1 cellular context compared by ENCODE assay signal in the genomic region with DNA sequence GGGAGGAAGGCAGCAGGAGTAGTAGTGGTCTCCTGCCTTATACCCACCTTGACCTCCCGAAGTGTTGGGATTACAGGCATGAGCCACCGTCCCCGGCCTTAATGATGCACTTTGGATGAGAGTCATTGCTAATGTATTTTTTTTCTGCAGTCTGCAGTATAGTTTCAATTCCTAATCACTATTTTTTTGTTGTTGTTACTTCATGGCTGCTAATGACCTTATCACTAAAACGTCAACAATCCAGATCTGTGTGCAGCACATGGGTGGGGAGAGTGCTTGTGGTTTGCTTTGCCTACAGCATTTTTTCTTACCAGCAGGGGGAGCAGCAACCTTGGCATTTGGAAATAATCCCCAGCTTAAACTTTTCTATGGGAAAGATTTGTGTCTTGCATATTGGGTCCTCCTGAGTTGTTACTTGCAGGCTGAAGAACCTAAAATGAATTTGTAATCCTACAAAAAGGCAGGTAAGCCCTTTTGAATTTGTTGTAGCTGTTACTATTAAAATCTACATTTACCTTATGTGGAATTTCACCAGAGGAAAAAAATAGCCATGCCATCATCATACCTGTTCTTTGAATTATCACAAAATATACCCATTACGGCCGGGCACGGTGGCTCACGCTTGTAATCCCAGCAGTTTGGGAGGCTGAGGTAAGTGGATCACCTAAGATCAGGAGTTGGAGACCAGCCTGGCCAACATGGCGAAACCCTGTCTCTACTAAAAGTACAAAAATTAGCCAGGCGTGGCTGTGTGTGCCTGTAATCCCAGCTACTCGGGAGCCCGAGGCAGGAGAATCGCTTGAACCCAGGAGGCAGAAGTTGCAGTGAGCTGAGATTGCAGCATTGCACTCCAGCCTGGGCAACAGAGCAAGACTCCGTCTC.
A peak's percentile ranks its signal among the peaks of the same experiment; 100 is the strongest.
TF ChIP-seq lines count a peak whose summit lies in the region.

No MANE protein-coding gene starts in this region.

TF ChIP-seq in GM12878, 131 proteins besides CTCF, POLR2A, EP300 and RAD21 (continued from another document):
- TF ChIP-seq, protein P1, sequence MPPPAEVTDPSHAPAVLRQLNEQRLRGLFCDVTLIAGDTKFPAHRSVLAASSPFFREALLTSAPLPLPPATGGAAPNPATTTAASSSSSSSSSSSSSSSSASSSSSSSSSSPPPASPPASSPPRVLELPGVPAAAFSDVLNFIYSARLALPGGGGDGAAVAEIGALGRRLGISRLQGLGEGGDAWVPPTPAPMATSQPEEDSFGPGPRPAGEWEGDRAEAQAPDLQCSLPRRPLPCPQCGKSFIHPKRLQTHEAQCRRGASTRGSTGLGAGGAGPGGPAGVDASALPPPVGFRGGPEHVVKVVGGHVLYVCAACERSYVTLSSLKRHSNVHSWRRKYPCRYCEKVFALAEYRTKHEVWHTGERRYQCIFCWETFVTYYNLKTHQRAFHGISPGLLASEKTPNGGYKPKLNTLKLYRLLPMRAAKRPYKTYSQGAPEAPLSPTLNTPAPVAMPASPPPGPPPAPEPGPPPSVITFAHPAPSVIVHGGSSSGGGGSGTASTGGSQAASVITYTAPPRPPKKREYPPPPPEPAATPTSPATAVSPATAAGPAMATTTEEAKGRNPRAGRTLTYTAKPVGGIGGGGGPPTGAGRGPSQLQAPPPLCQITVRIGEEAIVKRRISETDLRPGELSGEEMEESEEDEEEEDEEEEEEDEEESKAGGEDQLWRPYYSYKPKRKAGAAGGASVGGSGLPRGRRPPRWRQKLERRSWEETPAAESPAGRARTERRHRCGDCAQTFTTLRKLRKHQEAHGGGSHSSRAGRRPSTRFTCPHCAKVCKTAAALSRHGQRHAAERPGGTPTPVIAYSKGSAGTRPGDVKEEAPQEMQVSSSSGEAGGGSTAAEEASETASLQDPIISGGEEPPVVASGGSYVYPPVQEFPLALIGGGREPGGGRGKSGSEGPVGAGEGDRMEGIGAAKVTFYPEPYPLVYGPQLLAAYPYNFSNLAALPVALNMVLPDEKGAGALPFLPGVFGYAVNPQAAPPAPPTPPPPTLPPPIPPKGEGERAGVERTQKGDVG (CRISPR knock-in tag; IDR thresholded peaks at IDR 0.05) = no peak
- TF ChIP-seq, protein P2, sequence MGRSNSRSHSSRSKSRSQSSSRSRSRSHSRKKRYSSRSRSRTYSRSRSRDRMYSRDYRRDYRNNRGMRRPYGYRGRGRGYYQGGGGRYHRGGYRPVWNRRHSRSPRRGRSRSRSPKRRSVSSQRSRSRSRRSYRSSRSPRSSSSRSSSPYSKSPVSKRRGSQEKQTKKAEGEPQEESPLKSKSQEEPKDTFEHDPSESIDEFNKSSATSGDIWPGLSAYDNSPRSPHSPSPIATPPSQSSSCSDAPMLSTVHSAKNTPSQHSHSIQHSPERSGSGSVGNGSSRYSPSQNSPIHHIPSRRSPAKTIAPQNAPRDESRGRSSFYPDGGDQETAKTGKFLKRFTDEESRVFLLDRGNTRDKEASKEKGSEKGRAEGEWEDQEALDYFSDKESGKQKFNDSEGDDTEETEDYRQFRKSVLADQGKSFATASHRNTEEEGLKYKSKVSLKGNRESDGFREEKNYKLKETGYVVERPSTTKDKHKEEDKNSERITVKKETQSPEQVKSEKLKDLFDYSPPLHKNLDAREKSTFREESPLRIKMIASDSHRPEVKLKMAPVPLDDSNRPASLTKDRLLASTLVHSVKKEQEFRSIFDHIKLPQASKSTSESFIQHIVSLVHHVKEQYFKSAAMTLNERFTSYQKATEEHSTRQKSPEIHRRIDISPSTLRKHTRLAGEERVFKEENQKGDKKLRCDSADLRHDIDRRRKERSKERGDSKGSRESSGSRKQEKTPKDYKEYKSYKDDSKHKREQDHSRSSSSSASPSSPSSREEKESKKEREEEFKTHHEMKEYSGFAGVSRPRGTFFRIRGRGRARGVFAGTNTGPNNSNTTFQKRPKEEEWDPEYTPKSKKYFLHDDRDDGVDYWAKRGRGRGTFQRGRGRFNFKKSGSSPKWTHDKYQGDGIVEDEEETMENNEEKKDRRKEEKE (IDR thresholded peaks at IDR 0.05) = no peak
- no peak for TF ChIP-seq MTA3 (IDR thresholded peaks at IDR 0.05; ENCODE audit: borderline replicate concordance, low read length)
- TF ChIP-seq SUZ12 (IDR thresholded peaks at IDR 0.05; ENCODE audit: unreplicated experiment) = no peak
- no peak for TF ChIP-seq SUPT20H (IDR thresholded peaks at IDR 0.05; ENCODE audit: borderline replicate concordance, control insufficient read depth, low read depth, low read length)
- TF ChIP-seq, protein P3, sequence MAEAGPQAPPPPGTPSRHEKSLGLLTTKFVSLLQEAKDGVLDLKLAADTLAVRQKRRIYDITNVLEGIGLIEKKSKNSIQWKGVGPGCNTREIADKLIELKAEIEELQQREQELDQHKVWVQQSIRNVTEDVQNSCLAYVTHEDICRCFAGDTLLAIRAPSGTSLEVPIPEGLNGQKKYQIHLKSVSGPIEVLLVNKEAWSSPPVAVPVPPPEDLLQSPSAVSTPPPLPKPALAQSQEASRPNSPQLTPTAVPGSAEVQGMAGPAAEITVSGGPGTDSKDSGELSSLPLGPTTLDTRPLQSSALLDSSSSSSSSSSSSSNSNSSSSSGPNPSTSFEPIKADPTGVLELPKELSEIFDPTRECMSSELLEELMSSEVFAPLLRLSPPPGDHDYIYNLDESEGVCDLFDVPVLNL (IDR thresholded peaks at IDR 0.05; ENCODE audit: low read depth, low read length) = no peak
- no peak for TF ChIP-seq TCF12 (IDR thresholded peaks at IDR 0.05; ENCODE audit: low read depth, low read length)
- peak; percentile 55; the same call in 1 of the 2 replicates for TF ChIP-seq IRF4 (IDR thresholded peaks at IDR 0.05; ENCODE audit: low read depth, low read length)
- TF ChIP-seq TAF1 (IDR thresholded peaks at IDR 0.05; ENCODE audit: borderline replicate concordance, low read depth, low read length) = no peak
- no peak for TF ChIP-seq GABPA (IDR thresholded peaks at IDR 0.05; ENCODE audit: low read depth)
- no peak for TF ChIP-seq NR2F1 (conservative IDR thresholded peaks at IDR 0.05)
- TF ChIP-seq, protein P4, sequence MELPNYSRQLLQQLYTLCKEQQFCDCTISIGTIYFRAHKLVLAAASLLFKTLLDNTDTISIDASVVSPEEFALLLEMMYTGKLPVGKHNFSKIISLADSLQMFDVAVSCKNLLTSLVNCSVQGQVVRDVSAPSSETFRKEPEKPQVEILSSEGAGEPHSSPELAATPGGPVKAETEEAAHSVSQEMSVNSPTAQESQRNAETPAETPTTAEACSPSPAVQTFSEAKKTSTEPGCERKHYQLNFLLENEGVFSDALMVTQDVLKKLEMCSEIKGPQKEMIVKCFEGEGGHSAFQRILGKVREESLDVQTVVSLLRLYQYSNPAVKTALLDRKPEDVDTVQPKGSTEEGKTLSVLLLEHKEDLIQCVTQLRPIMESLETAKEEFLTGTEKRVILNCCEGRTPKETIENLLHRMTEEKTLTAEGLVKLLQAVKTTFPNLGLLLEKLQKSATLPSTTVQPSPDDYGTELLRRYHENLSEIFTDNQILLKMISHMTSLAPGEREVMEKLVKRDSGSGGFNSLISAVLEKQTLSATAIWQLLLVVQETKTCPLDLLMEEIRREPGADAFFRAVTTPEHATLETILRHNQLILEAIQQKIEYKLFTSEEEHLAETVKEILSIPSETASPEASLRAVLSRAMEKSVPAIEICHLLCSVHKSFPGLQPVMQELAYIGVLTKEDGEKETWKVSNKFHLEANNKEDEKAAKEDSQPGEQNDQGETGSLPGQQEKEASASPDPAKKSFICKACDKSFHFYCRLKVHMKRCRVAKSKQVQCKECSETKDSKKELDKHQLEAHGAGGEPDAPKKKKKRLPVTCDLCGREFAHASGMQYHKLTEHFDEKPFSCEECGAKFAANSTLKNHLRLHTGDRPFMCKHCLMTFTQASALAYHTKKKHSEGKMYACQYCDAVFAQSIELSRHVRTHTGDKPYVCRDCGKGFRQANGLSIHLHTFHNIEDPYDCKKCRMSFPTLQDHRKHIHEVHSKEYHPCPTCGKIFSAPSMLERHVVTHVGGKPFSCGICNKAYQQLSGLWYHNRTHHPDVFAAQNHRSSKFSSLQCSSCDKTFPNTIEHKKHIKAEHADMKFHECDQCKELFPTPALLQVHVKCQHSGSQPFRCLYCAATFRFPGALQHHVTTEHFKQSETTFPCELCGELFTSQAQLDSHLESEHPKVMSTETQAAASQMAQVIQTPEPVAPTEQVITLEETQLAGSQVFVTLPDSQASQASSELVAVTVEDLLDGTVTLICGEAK (IDR thresholded peaks at IDR 0.05; ENCODE audit: borderline replicate concordance) = no peak
- 0 out of 2 replicates have a peak, but pooled peaks have one; percentile 38 for TF ChIP-seq MEF2A (IDR thresholded peaks at IDR 0.05; ENCODE audit: insufficient read depth, low read depth, low read length)
- TF ChIP-seq, protein P5, sequence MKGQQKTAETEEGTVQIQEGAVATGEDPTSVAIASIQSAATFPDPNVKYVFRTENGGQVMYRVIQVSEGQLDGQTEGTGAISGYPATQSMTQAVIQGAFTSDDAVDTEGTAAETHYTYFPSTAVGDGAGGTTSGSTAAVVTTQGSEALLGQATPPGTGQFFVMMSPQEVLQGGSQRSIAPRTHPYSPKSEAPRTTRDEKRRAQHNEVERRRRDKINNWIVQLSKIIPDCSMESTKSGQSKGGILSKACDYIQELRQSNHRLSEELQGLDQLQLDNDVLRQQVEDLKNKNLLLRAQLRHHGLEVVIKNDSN (IDR thresholded peaks at IDR 0.05; ENCODE audit: borderline replicate concordance, extremely low read length, insufficient read depth, low read depth, low read length) = no peak
